In genomic region chrX:103688949-103689348, GRCh38 we compare ENCODE assay signal across 9 cellular contexts. TPM values are rescaled to one million over a fixed set of nuclear protein-coding genes. Genes with fewer than 3 reads are reported as not detected.
DNase-seq lines count a peak whose midpoint lies in the region; ATAC-seq and TF ChIP-seq lines count a peak whose summit lies in the region.
"Had no signal": no experiment of that assay in that cellular context is flagged by ENCODE, and none has a peak within 500 bp of the region (broad histone marks: within the 10 kb centered on the region; RNA-seq: fewer than 3 reads in every experiment).

No MANE protein-coding gene starts in this region.

- CTCF ChIA-PET in PC-9 (lab: Charles Lee), result interaction anchor here (0.8 kb wide), 1 partner anchor 49 kb away, joined by 4 read pairs; no protein-coding TSS in a partner anchor

- BruUV-seq in PC-9 (replicated peaks; lab: Mats Ljungman, UMichigan), result no TSS peak

- TF ChIP-seq CTCF in PC-9 (conservative IDR thresholded peaks at IDR 0.05), result peak; percentile 71
- TF ChIP-seq CTCF in esophagus muscularis mucosa (IDR thresholded peaks at IDR 0.05), result peak; percentile 55 to 71 (median 67)
- TF ChIP-seq CTCF in psoas muscle (IDR thresholded peaks at IDR 0.05), result peak; percentile 69

- peaks cover 12% of the 10 kb centered on the region; the same call in 1 of the 2 replicates for H4K20me1 ChIP-seq in PC-9 (ENCODE audit: insufficient read depth)

- ATAC-seq in psoas muscle, result no peak
- no peak for ATAC-seq in GM18519 (IDR thresholded peaks at IDR 0.05; ENCODE audit: low FRiP score, unreplicated experiment)

- H3K27me3 ChIP-seq in PC-9 (ENCODE audit: insufficient read depth, low read depth) (no peaks in the 10 kb centered on the region), esophagus muscularis mucosa (no peaks in the 10 kb centered on the region), psoas muscle (ENCODE audit: insufficient read depth in 3 of 3, low read length in 2 of 3) (peaks cover 0 to 13% (median 0%) of the 10 kb centered on the region in 3 donors)

- H3K9me2 ChIP-seq in PC-9 (ENCODE audit: insufficient read depth), result no peaks in the 10 kb centered on the region

- no peak for TF ChIP-seq EP300 in esophagus muscularis mucosa (IDR thresholded peaks at IDR 0.05)

- peak overlapping the region; percentile 77; the same call in 1 of the 2 replicates for H3K4me2 ChIP-seq in PC-9

- H3K9me3 ChIP-seq in PC-9 (ENCODE audit: insufficient read depth, low read depth), result no peaks in the 10 kb centered on the region
- no peaks in the 10 kb centered on the region for H3K9me3 ChIP-seq in esophagus muscularis mucosa
- no peaks in the 10 kb centered on the region for H3K9me3 ChIP-seq in psoas muscle

- POLR2A ChIA-PET in PC-9 (lab: Charles Lee; ENCODE audit: unreplicated experiment), result no interaction called here

- peaks cover 19% of the 10 kb centered on the region for H3K36me3 ChIP-seq in PC-9 (ENCODE audit: low read depth)
- H3K36me3 ChIP-seq in esophagus muscularis mucosa, result peaks cover 0 to 11% (median 5%) of the 10 kb centered on the region in 4 donors
- H3K36me3 ChIP-seq in psoas muscle (ENCODE audit: insufficient read depth in 1 of 2, low read depth in 1 of 2), result peaks cover 0 to 13% of the 10 kb centered on the region in 2 donors

- no peak overlapping the region for H3K27ac ChIP-seq in PC-9
- H3K27ac ChIP-seq in esophagus muscularis mucosa (replicated peaks in 1 of 4), result peak overlapping the region; percentile 91 to 95 (median 94)
- H3K27ac ChIP-seq in psoas muscle, result no peak overlapping the region

- H3K4me3 ChIP-seq in PC-9 (no peak overlapping the region), esophagus muscularis mucosa (no peak overlapping the region), psoas muscle (no peak overlapping the region)

- no peak overlapping the region for H2AFZ ChIP-seq in PC-9

- peaks cover 32% of the 10 kb centered on the region for H3K79me2 ChIP-seq in PC-9 (ENCODE audit: low read depth)

- intact Hi-C loops in PC-9 (cut with micrococcal nuclease; ENCODE audit: unreplicated experiment), result loop anchor here (1.0 to 5.0 kb wide), 3 partner anchors 86 to 137 kb away; no protein-coding TSS in a partner anchor
- intact Hi-C loops in esophagus muscularis mucosa (cut with DNase I), result loop anchor here (5.0 kb wide), 1 partner anchor 157 kb away; no protein-coding TSS in a partner anchor
- intact Hi-C loops in psoas muscle (cut with DNase I), result loop anchor here (5.0 to 10.0 kb wide), 4 partner anchors 54 to 154 kb away; partner anchors contain the start of gene TCEAL1 (in 1 of the 2)

- H3K4me1 ChIP-seq in PC-9 (replicated peaks; ENCODE audit: insufficient read depth) (peaks cover 21% of the 10 kb centered on the region), esophagus muscularis mucosa (peaks cover 0 to 17% (median 13%) of the 10 kb centered on the region in 4 donors), psoas muscle (peaks cover 5% of the 10 kb centered on the region)

- WGBS in esophagus muscularis mucosa, result 30% methylated on average over 4 of the region's 4 CpGs
- 47 to 58% (median 49%) methylated on average over 4 of the region's 4 CpGs for WGBS in psoas muscle, 3 donors

- TF ChIP-seq POLR2A in esophagus muscularis mucosa (IDR thresholded peaks at IDR 0.05; ENCODE audit: low read depth), result no peak

- DNase-seq in COR-L47 (lab: John Stamatoyannopoulos, UW) (peak; percentile 21), HT-29 (ENCODE audit: low spot score) (peak; percentile 50), PC-9 (peak in 1 of 2 experiments; percentile 46), esophagus muscularis mucosa (ENCODE audit: extremely low spot score) (no peak), psoas muscle (no peak), KG1 (lab: John Stamatoyannopoulos, UW) (no peak)
- no peak for DNase-seq in activated CD4-positive, alpha-beta T cell treated with anti-CD3 and anti-CD28 coated beads for 48 hours

- H3F3A ChIP-seq in PC-9 (ENCODE audit: insufficient read depth, low read depth), result peaks cover 32% of the 10 kb centered on the region

RNA-seq across cellular contexts. Expression of gene MORF4L2, which starts 2.5 kb away (rescaled TPM):
- total RNA-seq in HT-29 (2014; rRNA removed; shearing (Covaris generic)), result 185 and 224 TPM in 2 replicates
- total RNA-seq in PC-9 (2021) (385 and 417 TPM in 2 replicates), esophagus muscularis mucosa (100 to 1,000 TPM; 299 to 400 (median 353) TPM), psoas muscle (100 to 1,000 TPM; 182 to 273 (median 218) TPM)
- 100 to 1,000 TPM; 342 to 524 (median 422) TPM for polyA plus RNA-seq in psoas muscle

RNA-seq across cellular contexts. Expression of gene TMEM31, which starts 21.8 kb away (rescaled TPM):
- not detected in 2 replicates for total RNA-seq in HT-29 (2014; rRNA removed; shearing (Covaris generic))
- total RNA-seq in PC-9 (2021) (not detected in 2 replicates), esophagus muscularis mucosa (not detected), psoas muscle (not detected)
- polyA plus RNA-seq in psoas muscle, result under 1 TPM in 1 of 3 donors, not detected in 2; 0.09 TPM
- polyA plus RNA-seq: IgD-negative memory B cell had no signal

Comparison
In these comparisons a context has a peak if more than half of its experiments do, and no peak if none do; other contexts are left out.
1. DNase-seq: peak in COR-L47 (single experiment) and HT-29 (single experiment); none in esophagus muscularis mucosa (single experiment), psoas muscle (0 of 2), KG1 (single experiment) and activated CD4-positive, alpha-beta T cell treated with anti-CD3 and anti-CD28 coated beads for 48 hours (single experiment).
2. H3K27ac ChIP-seq: peak in esophagus muscularis mucosa (4 of 4); none in PC-9 (single experiment) and psoas muscle (single experiment).
3. Peak in every context shown above with its lines, with median percentiles within 50 percentile points of each other: CTCF ChIP-seq.